ENCODE assay signal across 17 cellular contexts in the genomic region with DNA sequence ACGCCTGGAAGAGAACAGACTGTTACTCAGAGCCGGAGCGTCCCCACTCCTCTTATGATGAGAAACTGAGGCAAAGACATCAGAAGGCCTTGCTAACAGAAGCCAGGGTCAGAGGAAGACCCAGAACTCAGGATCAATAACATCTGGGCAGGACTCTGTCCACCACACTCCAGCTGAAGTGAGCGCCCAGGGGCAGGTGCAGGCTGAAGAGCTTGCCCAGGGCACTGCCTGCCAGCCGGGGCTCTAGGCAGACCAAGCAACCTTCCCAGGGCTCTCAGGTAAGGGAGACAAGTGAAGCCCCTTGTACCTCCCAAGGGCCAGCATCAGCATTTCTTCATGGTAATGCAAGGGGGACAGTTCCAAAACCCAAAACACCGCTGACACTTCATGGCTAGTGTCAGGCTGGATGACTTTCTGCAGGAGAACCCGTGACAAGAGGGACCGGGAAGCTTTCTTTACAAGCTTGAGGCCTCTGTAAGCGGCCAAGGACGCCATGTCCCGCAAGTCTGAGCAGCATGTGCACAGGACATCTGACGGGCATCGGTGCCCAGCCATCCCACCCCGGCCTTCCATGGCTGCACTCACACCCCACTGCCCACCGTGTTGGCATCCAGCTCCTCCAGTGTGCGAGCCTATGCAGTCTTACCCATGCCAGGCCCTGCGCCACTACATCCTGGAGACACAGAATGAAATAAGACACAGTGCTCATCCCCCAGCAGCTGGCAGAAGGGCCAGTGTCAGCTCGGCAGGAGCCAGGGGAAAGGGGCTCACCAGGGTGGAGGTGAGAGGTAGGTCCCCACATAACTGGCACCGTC. TPM values are rescaled to one million over a fixed set of nuclear protein-coding genes. Genes with fewer than 3 reads are reported as not detected.
DNase-seq lines count a peak whose midpoint lies in the region; ATAC-seq and TF ChIP-seq lines count a peak whose summit lies in the region.
"Had no signal": no experiment of that assay in that cellular context is flagged by ENCODE, and none has a peak within 500 bp of the region (broad histone marks: within the 10 kb centered on the region; RNA-seq: fewer than 3 reads in every experiment).

No MANE protein-coding gene starts in this region.

- peaks cover 28% of the 10 kb centered on the region for H3K4me1 ChIP-seq in CD4-positive, CD25-positive, alpha-beta regulatory T cell (ENCODE audit: control insufficient read depth, insufficient read depth, low read length, poor library complexity, severe bottlenecking)
- H3K4me1 ChIP-seq in iPS-15b (ENCODE audit: control insufficient read depth, insufficient read depth, low read length) (peaks cover 18% of the 10 kb centered on the region), prostate gland (replicated peaks) (peaks cover 11% of the 10 kb centered on the region)

- no peak for TF ChIP-seq POLR2A in prostate gland (IDR thresholded peaks at IDR 0.05)

- H3K36me3 Mint-ChIP-seq in CD4-positive, CD25-positive, alpha-beta regulatory T cell, result no peaks in the 10 kb centered on the region
- H3K36me3 Mint-ChIP-seq: neural progenitor cell, WTC11 had no signal

- H3K4me3 Mint-ChIP-seq in CD4-positive, CD25-positive, alpha-beta regulatory T cell, result peak overlapping the region in 1 of 4 donors; percentile 7
- H3K4me3 Mint-ChIP-seq: neural progenitor cell, WTC11 had no signal

- TF ChIP-seq CTCF in GM20000 (IDR thresholded peaks at IDR 0.05; ENCODE audit: extremely low read depth, missing control alignments) (no peak), prostate gland (IDR thresholded peaks at IDR 0.05) (no peak)

- H3K9me3 ChIP-seq in CD4-positive, CD25-positive, alpha-beta regulatory T cell (ENCODE audit: control insufficient read depth in 2 of 2, low read length in 2 of 2), result no peaks in the 10 kb centered on the region
- H3K9me3 ChIP-seq in iPS-15b (ENCODE audit: control insufficient read depth, insufficient read depth, low read length) (no peaks in the 10 kb centered on the region), prostate gland (no peaks in the 10 kb centered on the region)
- H3K9me3 ChIP-seq: upper lobe of right lung had no signal

- H3K9ac ChIP-seq in iPS-15b (ENCODE audit: low read depth, low read length), result peak overlapping the region; percentile 12
- H3K9ac ChIP-seq: neural progenitor cell had no signal

- peaks cover 0 to 39% (median 22%) of the 10 kb centered on the region in 4 donors for H3K4me1 Mint-ChIP-seq in CD4-positive, CD25-positive, alpha-beta regulatory T cell

- no peaks in the 10 kb centered on the region for H3K27me3 ChIP-seq in CD4-positive, CD25-positive, alpha-beta regulatory T cell (ENCODE audit: control insufficient read depth, insufficient read depth, low read length)
- H3K27me3 ChIP-seq in iPS-15b (ENCODE audit: control insufficient read depth, insufficient read depth, low read length) (no peaks in the 10 kb centered on the region), prostate gland (replicated peaks; ENCODE audit: insufficient read depth) (no peaks in the 10 kb centered on the region)
- H3K27me3 ChIP-seq: neural progenitor cell, upper lobe of right lung had no signal

- no peaks in the 10 kb centered on the region for H3K27me3 Mint-ChIP-seq in CD4-positive, CD25-positive, alpha-beta regulatory T cell

- DNase-seq in CD4-positive, CD25-positive, alpha-beta regulatory T cell, result no peak
- DNase-seq in GM20000 (ENCODE audit: low spot score) (peak; percentile 3), prostate gland (ENCODE audit: low spot score) (no peak)
- DNase-seq: activated gamma-delta T cell; amniotic stem cell; NCI-H524 treated with DMSO at 0.1 percent for 48 hours; retina; Right ventricle myocardium superior; stimulated activated CD4-positive, alpha-beta T cell treated with anti-CD3 and anti-CD28 coated beads, Interleukin-15, amount 100 ng/mL, for 24 hours; stimulated activated naive CD4-positive, alpha-beta T cell treated with Interleukin-2 at 50 U/mL for 16 hours; upper lobe of right lung had no signal

- peak overlapping the region in 2 of 3 donors; percentile 26 to 31 for H3K27ac Mint-ChIP-seq in CD4-positive, CD25-positive, alpha-beta regulatory T cell
- H3K27ac Mint-ChIP-seq: neural progenitor cell, WTC11 had no signal

- intact Hi-C loops in prostate gland (cut with DNase I), result loop anchor here (5.0 to 10.0 kb wide), 3 partner anchors 150 to 482 kb away; no protein-coding TSS in a partner anchor

- 92% methylated on average over 19 of the region's 19 CpGs for WGBS in prostate gland

- H3K4me3 ChIP-seq in CD4-positive, CD25-positive, alpha-beta regulatory T cell (ENCODE audit: low read depth, low read length), result no peak overlapping the region
- H3K4me3 ChIP-seq in iPS-15b (ENCODE audit: low read depth, low read length), result no peak overlapping the region
- H3K4me3 ChIP-seq in prostate gland, result no peak overlapping the region
- H3K4me3 ChIP-seq: neural progenitor cell, upper lobe of right lung had no signal

- no peak for ATAC-seq in CD4-positive, CD25-positive, alpha-beta regulatory T cell (ENCODE audit: low read depth in 2 of 2)
- ATAC-seq in GM18868 (IDR thresholded peaks at IDR 0.05; ENCODE audit: unreplicated experiment) (no peak), GM18858 (IDR thresholded peaks at IDR 0.05; ENCODE audit: unreplicated experiment) (no peak), GM19397 (IDR thresholded peaks at IDR 0.05; ENCODE audit: unreplicated experiment) (no peak)
- ATAC-seq: upper lobe of right lung, WTC11 had no signal

- no peaks in the 10 kb centered on the region for H3K9me3 Mint-ChIP-seq in CD4-positive, CD25-positive, alpha-beta regulatory T cell
- H3K9me3 Mint-ChIP-seq: neural progenitor cell, WTC11 had no signal

- H3K36me3 ChIP-seq in CD4-positive, CD25-positive, alpha-beta regulatory T cell (ENCODE audit: control insufficient read depth, insufficient read depth, low read length), result no peaks in the 10 kb centered on the region
- H3K36me3 ChIP-seq in iPS-15b (ENCODE audit: control insufficient read depth, insufficient read depth, low read length) (no peaks in the 10 kb centered on the region), prostate gland (no peaks in the 10 kb centered on the region)
- H3K36me3 ChIP-seq: neural progenitor cell, upper lobe of right lung had no signal

- no peak overlapping the region for H3K27ac ChIP-seq in CD4-positive, CD25-positive, alpha-beta regulatory T cell (ENCODE audit: insufficient read depth, low read length, poor library complexity, severe bottlenecking)
- peak overlapping the region; percentile 93 to 94 for H3K27ac ChIP-seq in prostate gland
- H3K27ac ChIP-seq: neural progenitor cell, upper lobe of right lung had no signal

RNA-seq across cellular contexts. Expression of gene XXYLT1, which starts 14.1 kb away (rescaled TPM):
- total RNA-seq in CD4-positive, CD25-positive, alpha-beta regulatory T cell, result 6.4 TPM
- 1 to 10 TPM; 3.9 to 5.9 (median 4.8) TPM for polyA plus RNA-seq in CD4-positive, CD25-positive, alpha-beta regulatory T cell
- 10 to 100 TPM; 14.9 to 22.7 TPM for total RNA-seq in prostate gland
